In the genomic region with DNA sequence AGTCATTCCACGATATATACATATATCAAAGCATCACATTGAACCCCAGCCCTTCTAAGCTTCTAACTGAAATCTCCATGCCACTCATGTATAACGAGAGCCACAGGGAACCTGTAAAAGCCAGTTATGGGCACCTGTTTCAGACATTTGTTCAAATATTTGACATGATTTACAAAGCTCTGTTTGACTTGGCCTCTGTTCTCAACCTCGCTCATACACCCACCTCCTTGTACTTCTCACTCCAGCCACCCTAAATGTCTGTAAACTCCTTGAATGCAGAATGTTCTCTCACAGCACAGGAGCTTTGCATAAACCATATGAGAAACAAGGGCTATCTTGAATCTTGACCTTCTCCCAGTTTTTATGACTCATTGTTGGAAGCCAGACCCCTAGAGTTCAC, we compare ENCODE assay signal across 26 cellular contexts. TPM values are rescaled to one million over a fixed set of nuclear protein-coding genes. Genes with fewer than 3 reads are reported as not detected.
"Had no signal": no experiment of that assay in that cellular context is flagged by ENCODE, and none has a peak within 500 bp of the region (broad histone marks: within the 10 kb centered on the region; RNA-seq: fewer than 3 reads in every experiment).

No MANE protein-coding gene starts in this region.

- ATAC-seq: gastrocnemius medialis; sciatic nerve; stimulated activated memory B cell treated with anti-CD40 and anti-IgM and Interleukin-4, amounts not matched to agents 10 μg/mL and 1 μg/mL and 100 μg/mL, for 72 hours had no signal

- H3K9me3 ChIP-seq: esophagus squamous epithelium, gastrocnemius medialis, stomach, suprapubic skin, tibial nerve, uterus had no signal

- DNase-seq: activated B cell treated with CpG ODN at 0.5 μM for 24 hours; activated CD4-positive, alpha-beta T cell treated with anti-CD3 and anti-CD28 coated beads for 4 hours; activated CD4-positive, alpha-beta T cell treated with anti-CD3 and anti-CD28 coated beads, Interleukin-2, amount 50 U/mL, for 48 hours; activated naive CD4-positive, alpha-beta T cell treated with anti-CD3 and anti-CD28 coated beads for 36 hours; activated T-cell treated with anti-CD3 and anti-CD28 coated beads, Interleukin-2, amount 50 U/mL, for 48 hours; amygdala; cerebellar nuclear complex; cortex of kidney; endodermal cell; esophagus squamous epithelium; gastrocnemius medialis; hippocampal formation; mesenchymal stem cell; naive B cell; occipital lobe; posterior cingulate gyrus; small intestine; stimulated activated CD4-positive, alpha-beta T cell treated with anti-CD3 and anti-CD28 coated beads, Interleukin-2, amount 100 ng/mL, for 24 hours; stomach; T1000; uterus had no signal

- H3K36me3 ChIP-seq: esophagus squamous epithelium, gastrocnemius medialis, stomach, suprapubic skin, tibial nerve, uterus had no signal

- H3K4me1 ChIP-seq: gastrocnemius medialis, stomach, tibial nerve, uterus had no signal

- H3K27ac ChIP-seq: esophagus squamous epithelium, gastrocnemius medialis, stomach, suprapubic skin, tibial nerve, uterus had no signal

- H3K4me3 ChIP-seq: esophagus squamous epithelium, gastrocnemius medialis, stomach, suprapubic skin, tibial nerve, uterus had no signal

RNA-seq across cellular contexts. Expression of gene CD2, which starts 36.9 kb away (rescaled TPM):
- total RNA-seq: endodermal cell, occipital lobe, renal cortical epithelial cell had no signal
